1 cellular context compared by ENCODE assay signal in the genomic region with DNA sequence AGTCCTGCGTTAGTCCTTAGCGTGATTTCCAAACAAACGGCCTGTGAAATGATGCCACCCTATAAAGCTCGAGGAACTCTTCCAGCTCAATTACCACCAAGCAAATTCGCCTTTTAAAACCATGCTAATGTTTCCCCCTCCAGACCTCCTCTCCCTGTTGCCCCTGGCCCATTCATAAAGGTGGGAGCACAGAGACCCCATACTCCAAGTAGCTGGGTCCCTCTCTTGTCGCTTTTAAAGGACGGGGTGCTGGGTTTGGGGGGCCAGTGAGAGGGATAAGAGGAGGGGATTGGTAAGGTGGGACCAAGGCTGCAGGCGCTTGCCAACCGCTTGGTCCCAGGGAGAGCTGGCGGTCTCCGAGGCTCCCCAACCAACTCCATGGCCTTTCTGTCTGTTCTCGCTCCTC.
TF ChIP-seq lines count a peak whose summit lies in the region.

No MANE protein-coding gene starts in this region.

TF ChIP-seq in HepG2, 621 proteins besides CTCF, POLR2A, EP300 and RAD21:
- TF ChIP-seq ZNF564 (CRISPR knock-in tag; IDR thresholded peaks at IDR 0.05): no peak
- no peak for TF ChIP-seq ZNF570 (CRISPR knock-in tag; IDR thresholded peaks at IDR 0.05; ENCODE audit: borderline replicate concordance)
- TF ChIP-seq ZNF792 (CRISPR knock-in tag; IDR thresholded peaks at IDR 0.05): no peak
- TF ChIP-seq EZH2 (conservative IDR thresholded peaks at IDR 0.05; ENCODE audit: low read depth, low read length): peak; percentile 94; the same call in 1 of the 2 replicates
TF ChIP-seq in HepG2: peak in this region for 1.
